In the genomic region with DNA sequence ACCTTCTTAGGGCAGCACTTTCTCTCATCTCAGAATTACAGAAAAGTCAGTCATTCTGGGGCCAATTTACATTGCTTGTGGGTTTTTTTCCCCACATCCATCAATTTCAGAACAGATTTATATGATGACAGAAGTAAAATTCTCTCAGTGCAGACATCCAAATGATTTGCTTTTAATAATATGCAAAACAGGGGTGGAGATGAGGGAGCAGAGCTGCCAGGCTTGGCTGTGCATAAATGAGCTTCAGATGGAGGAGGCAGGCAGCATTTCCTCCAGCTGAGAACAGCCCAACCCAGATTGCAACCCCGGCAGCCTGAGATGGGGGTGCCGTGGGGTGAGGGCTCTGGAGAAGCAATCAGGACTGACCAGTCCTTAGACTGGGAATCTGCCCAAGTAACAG, we compare ENCODE assay signal across 16 cellular contexts. TPM values are rescaled to one million over a fixed set of nuclear protein-coding genes. Genes with fewer than 3 reads are reported as not detected.
DNase-seq lines count a peak whose midpoint lies in the region; ATAC-seq and TF ChIP-seq lines count a peak whose summit lies in the region.
"Had no signal": no experiment of that assay in that cellular context is flagged by ENCODE, and none has a peak within 500 bp of the region (broad histone marks: within the 10 kb centered on the region; RNA-seq: fewer than 3 reads in every experiment).

No MANE protein-coding gene starts in this region.

- H3K27me3 Mint-ChIP-seq in brain: no peaks in the 10 kb centered on the region
- H3K27me3 Mint-ChIP-seq: CD4-positive, alpha-beta memory T cell had no signal

- no peaks in the 10 kb centered on the region for H4K20me1 ChIP-seq in Karpas-422 (ENCODE audit: insufficient read depth, low read depth, low read length)

- no peaks in the 10 kb centered on the region for H3K36me3 Mint-ChIP-seq in brain
- H3K36me3 Mint-ChIP-seq in stimulated activated effector memory CD8-positive, alpha-beta T cell treated with anti-CD3 and anti-CD28 coated beads, Interleukin-12 subunit alpha, Interleukin-12 subunit beta, amount 100 ng/mL, for 72 hours: no peaks in the 10 kb centered on the region
- H3K36me3 Mint-ChIP-seq: CD4-positive, alpha-beta memory T cell had no signal

- H3K9me3 Mint-ChIP-seq in brain: no peaks in the 10 kb centered on the region
- no peaks in the 10 kb centered on the region for H3K9me3 Mint-ChIP-seq in stimulated activated effector memory CD8-positive, alpha-beta T cell treated with anti-CD3 and anti-CD28 coated beads, Interleukin-12 subunit alpha, Interleukin-12 subunit beta, amount 100 ng/mL, for 72 hours
- H3K9me3 Mint-ChIP-seq: CD4-positive, alpha-beta memory T cell; HFFc6 had no signal

- no peaks in the 10 kb centered on the region for H3K9me3 ChIP-seq in Karpas-422 (ENCODE audit: low read length)
- H3K9me3 ChIP-seq: BE2C had no signal

- peak overlapping the region; percentile 21 for H3K4me2 ChIP-seq in Karpas-422 (ENCODE audit: low read depth, low read length, poor library complexity, severe bottlenecking)

- H3K79me2 ChIP-seq in Karpas-422 (ENCODE audit: low read length): no peaks in the 10 kb centered on the region

- H3K27ac ChIP-seq in Karpas-422 (ENCODE audit: low read length): no peak overlapping the region

- no peak overlapping the region for H2AFZ ChIP-seq in Karpas-422 (ENCODE audit: low read length)

- DNase-seq in GM03348 (ENCODE audit: low spot score) (peak; percentile 21), Karpas-422 (peak; percentile 53), NCI-H2081 (lab: John Stamatoyannopoulos, UW) (no peak)
- DNase-seq in stimulated activated effector memory CD8-positive, alpha-beta T cell treated with anti-CD3 and anti-CD28 coated beads, Interleukin-12 subunit alpha, Interleukin-12 subunit beta, amount 100 ng/mL, for 72 hours (ENCODE audit: low spot score in 2 of 2): no peak
- DNase-seq: BE2C; CD4-positive, alpha-beta memory T cell; HFFc6; IMR-90; Kasumi-1; NCI-H1105; NCI-H1694; NCI-H446 treated with DMSO at 0.1 percent for 48 hours; SHP77 treated with DMSO at 0.1 percent for 48 hours had no signal

- no peak overlapping the region for H3K4me3 ChIP-seq in Karpas-422 (ENCODE audit: low read length)

- TF ChIP-seq CTCF in brain (conservative IDR thresholded peaks at IDR 0.05): no peak

- ATAC-seq in stimulated activated effector memory CD8-positive, alpha-beta T cell treated with anti-CD3 and anti-CD28 coated beads, Interleukin-12 subunit alpha, Interleukin-12 subunit beta, amount 100 ng/mL, for 72 hours: peak; percentile 27
- no peak for ATAC-seq in GM19452 (IDR thresholded peaks at IDR 0.05; ENCODE audit: unreplicated experiment)
- ATAC-seq in GM19328 (IDR thresholded peaks at IDR 0.05; ENCODE audit: unreplicated experiment): no peak

- peak overlapping the region; percentile 56 to 97 (median 88) for H3K27ac Mint-ChIP-seq in brain
- H3K27ac Mint-ChIP-seq in stimulated activated effector memory CD8-positive, alpha-beta T cell treated with anti-CD3 and anti-CD28 coated beads, Interleukin-12 subunit alpha, Interleukin-12 subunit beta, amount 100 ng/mL, for 72 hours: no peak overlapping the region
- H3K27ac Mint-ChIP-seq: HFFc6 had no signal

- H3K9me2 ChIP-seq in Karpas-422 (replicated peaks; ENCODE audit: insufficient read depth, low read length): no peaks in the 10 kb centered on the region

- H3K27me3 ChIP-seq in Karpas-422 (ENCODE audit: low read length): no peaks in the 10 kb centered on the region
- H3K27me3 ChIP-seq: BE2C had no signal

- H3K4me1 Mint-ChIP-seq in brain: peaks cover 43% of the 10 kb centered on the region
- no peaks in the 10 kb centered on the region for H3K4me1 Mint-ChIP-seq in stimulated activated effector memory CD8-positive, alpha-beta T cell treated with anti-CD3 and anti-CD28 coated beads, Interleukin-12 subunit alpha, Interleukin-12 subunit beta, amount 100 ng/mL, for 72 hours
- H3K4me1 Mint-ChIP-seq: CD4-positive, alpha-beta memory T cell had no signal

- peaks cover 17% of the 10 kb centered on the region for H3K4me1 ChIP-seq in Karpas-422 (ENCODE audit: low read length)
- H3K4me1 ChIP-seq: BE2C had no signal

- peak overlapping the region in 3 of 5 experiments; percentile 6 to 56 (median 49) for H3K4me3 Mint-ChIP-seq in brain
- H3K4me3 Mint-ChIP-seq in stimulated activated effector memory CD8-positive, alpha-beta T cell treated with anti-CD3 and anti-CD28 coated beads, Interleukin-12 subunit alpha, Interleukin-12 subunit beta, amount 100 ng/mL, for 72 hours: no peak overlapping the region
- H3K4me3 Mint-ChIP-seq: CD4-positive, alpha-beta memory T cell; HFFc6 had no signal

- H3K9ac ChIP-seq in Karpas-422 (ENCODE audit: low read length): 0 out of 2 replicates have a peak overlapping the region, but pooled peaks have one; percentile 16

- no peaks in the 10 kb centered on the region for H3K36me3 ChIP-seq in Karpas-422 (ENCODE audit: insufficient read depth, low read length)
- H3K36me3 ChIP-seq: BE2C had no signal

RNA-seq across cellular contexts. Expression of gene EDEM1, which starts 44.0 kb away (rescaled TPM):
- 68.8 and 134 TPM in 2 replicates for total RNA-seq in Karpas-422 (2014; rRNA removed; shearing (Covaris generic); ENCODE audit: low replicate concordance)
- 1.4 TPM for polyA plus RNA-seq in brain (ENCODE audit: insufficient read depth, low read depth, low replicate concordance)

Comparison
In these comparisons a context has a peak if more than half of its experiments do, and no peak if none do; other contexts are left out.
1. DNase-seq: peak in GM03348 (single experiment) and Karpas-422 (single experiment); none in stimulated activated effector memory CD8-positive, alpha-beta T cell treated with anti-CD3 and anti-CD28 coated beads, Interleukin-12 subunit alpha, Interleukin-12 subunit beta, amount 100 ng/mL, for 72 hours (0 of 2) and NCI-H2081 (0 of 2).